In the genomic region with DNA sequence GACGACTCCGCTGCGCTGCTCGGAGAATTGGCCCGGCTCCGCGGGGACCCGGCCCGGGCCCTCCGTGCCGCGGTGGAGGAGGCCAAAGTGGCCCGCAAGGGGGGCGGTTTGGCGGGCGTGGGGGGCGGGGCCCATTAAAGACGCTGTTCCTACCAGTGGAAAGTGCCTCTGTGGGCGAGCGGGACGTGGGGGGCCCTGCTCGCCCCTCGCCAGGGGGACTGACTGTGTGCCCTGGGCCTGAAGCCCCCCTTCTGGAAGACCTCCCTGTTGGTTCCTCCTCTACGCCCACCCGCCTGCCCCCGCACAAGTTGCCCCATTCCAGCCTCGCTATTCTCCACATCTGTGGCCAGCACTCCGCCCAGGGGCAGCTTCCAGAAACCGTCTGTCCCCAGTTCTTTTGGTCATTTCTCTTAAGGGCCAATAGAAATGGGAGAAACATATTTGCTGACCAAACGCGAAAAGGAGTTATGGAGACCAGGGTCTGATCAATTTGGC, we compare ENCODE assay signal across 7 cellular contexts. TPM values are rescaled to one million over a fixed set of nuclear protein-coding genes. Genes with fewer than 3 reads are reported as not detected.
DNase-seq lines count a peak whose midpoint lies in the region; ATAC-seq, FAIRE-seq and TF ChIP-seq lines count a peak whose summit lies in the region.
"Had no signal": no experiment of that assay in that cellular context is flagged by ENCODE, and none has a peak within 500 bp of the region (broad histone marks: within the 10 kb centered on the region; RNA-seq: fewer than 3 reads in every experiment).

No MANE protein-coding gene starts in this region.

- POLR2A ChIA-PET in naive thymus-derived CD8-positive, alpha-beta T cell (lab: Charles Lee), result interaction anchor here (0.5 to 8.3 kb wide), 28 partner anchors 8 to 249 kb away, joined by 3 to 133 read pairs (median 6); partner anchors contain the start of genes ACAP1, CHRNB1, NLGN2 and PHF23

- peaks cover 13% of the 10 kb centered on the region for H3K4me1 Mint-ChIP-seq in astrocyte (ENCODE audit: low read depth, unreplicated experiment)
- peaks cover 22 to 51% (median 43%) of the 10 kb centered on the region in 4 donors for H3K4me1 Mint-ChIP-seq in naive thymus-derived CD8-positive, alpha-beta T cell

- H3K27me3 ChIP-seq in DOHH2 (ENCODE audit: control insufficient read depth, low read length), result peaks cover 35% of the 10 kb centered on the region
- peaks cover 27% of the 10 kb centered on the region for H3K27me3 ChIP-seq in astrocyte (ENCODE audit: insufficient read depth, low read length)

- FAIRE-seq in astrocyte (lab: Jason Lieb, UNC), result no peak
- FAIRE-seq: GM19239 had no signal

- ATAC-seq in naive thymus-derived CD8-positive, alpha-beta T cell, result no peak
- no peak for ATAC-seq in HG03095 (IDR thresholded peaks at IDR 0.05; ENCODE audit: unreplicated experiment)

- peak overlapping the region; percentile 94 for H3K4me3 Mint-ChIP-seq in astrocyte (ENCODE audit: unreplicated experiment)
- H3K4me3 Mint-ChIP-seq in naive thymus-derived CD8-positive, alpha-beta T cell, result peak overlapping the region; percentile 71 to 96 (median 84)

- H3K4me3 ChIP-seq in DOHH2 (ENCODE audit: low read length) (peak overlapping the region; percentile 23), astrocyte (ENCODE audit: insufficient read depth, low read depth, low read length) (no peak overlapping the region)

- H3K4me2 ChIP-seq in DOHH2 (ENCODE audit: low read length) (peak overlapping the region; percentile 94), astrocyte (ENCODE audit: low read length) (peak overlapping the region; percentile 84)

- H4K20me1 ChIP-seq in DOHH2 (ENCODE audit: control insufficient read depth, insufficient read depth, low read depth, low read length), result 0 out of 2 replicates have a peak, but pooled peaks cover 5% of the 10 kb centered on the region
- H4K20me1 ChIP-seq in astrocyte (ENCODE audit: insufficient read depth, low read length), result peaks cover 13% of the 10 kb centered on the region

- H3K9me3 ChIP-seq in DOHH2 (ENCODE audit: control insufficient read depth, insufficient read depth, low read length) (no peaks in the 10 kb centered on the region), astrocyte (ENCODE audit: insufficient read depth, low read depth, low read length) (no peaks in the 10 kb centered on the region)

- no peaks in the 10 kb centered on the region for H3K9me3 Mint-ChIP-seq in astrocyte (ENCODE audit: unreplicated experiment)
- no peaks in the 10 kb centered on the region for H3K9me3 Mint-ChIP-seq in naive thymus-derived CD8-positive, alpha-beta T cell

- H3K4me1 ChIP-seq in DOHH2 (ENCODE audit: control insufficient read depth, low read length) (peaks cover 51% of the 10 kb centered on the region), astrocyte (ENCODE audit: insufficient read depth, low read length) (peaks cover 27% of the 10 kb centered on the region)

- no peaks in the 10 kb centered on the region for H3F3A ChIP-seq in DOHH2 (ENCODE audit: control insufficient read depth, insufficient read depth)

- peaks cover 6% of the 10 kb centered on the region for H3K36me3 Mint-ChIP-seq in astrocyte (ENCODE audit: low read depth, unreplicated experiment)
- no peaks in the 10 kb centered on the region for H3K36me3 Mint-ChIP-seq in naive thymus-derived CD8-positive, alpha-beta T cell

- H3K9ac ChIP-seq in astrocyte (ENCODE audit: low read length), result no peak overlapping the region

- no peaks in the 10 kb centered on the region for H3K36me3 ChIP-seq in DOHH2 (ENCODE audit: control insufficient read depth, low read length)
- no peaks in the 10 kb centered on the region for H3K36me3 ChIP-seq in astrocyte (ENCODE audit: insufficient read depth, low read length)

- H3K27ac ChIP-seq in DOHH2 (ENCODE audit: low read depth, low read length) (no peak overlapping the region), astrocyte (ENCODE audit: low read depth, low read length) (no peak overlapping the region)

- no peak for DNase-seq in astrocyte (ENCODE audit: low read depth)
- DNase-seq in naive thymus-derived CD8-positive, alpha-beta T cell, result no peak
- DNase-seq in putamen (ENCODE audit: low spot score), result no peak
- no peak for DNase-seq in occipital lobe (lab: John Stamatoyannopoulos, UW)

- peak overlapping the region; percentile 68 for H2AFZ ChIP-seq in astrocyte (ENCODE audit: low read depth, low read length)

- TF ChIP-seq CTCF in DOHH2 (IDR thresholded peaks at IDR 0.05; ENCODE audit: low read depth, low read length, poor library complexity, severe bottlenecking), result no peak
- TF ChIP-seq CTCF in astrocyte (IDR thresholded peaks at IDR 0.05; ENCODE audit: insufficient read depth, low read depth, low read length), result no peak

- H3K9me2 ChIP-seq in DOHH2 (replicated peaks; ENCODE audit: control insufficient read depth, low read length), result no peaks in the 10 kb centered on the region

- peak overlapping the region; percentile 88 for H3K27ac Mint-ChIP-seq in astrocyte (ENCODE audit: unreplicated experiment)
- H3K27ac Mint-ChIP-seq in naive thymus-derived CD8-positive, alpha-beta T cell, result peak overlapping the region in 8 of 10 donors; percentile 22 to 98 (median 78)

- H3K27me3 Mint-ChIP-seq in astrocyte (ENCODE audit: low read depth, unreplicated experiment), result no peaks in the 10 kb centered on the region
- peaks cover 6 to 40% (median 19%) of the 10 kb centered on the region in 5 donors for H3K27me3 Mint-ChIP-seq in naive thymus-derived CD8-positive, alpha-beta T cell

- H3K79me2 ChIP-seq in DOHH2 (ENCODE audit: control insufficient read depth, low read length) (peaks cover 10% of the 10 kb centered on the region), astrocyte (ENCODE audit: insufficient read depth, low read length) (no peaks in the 10 kb centered on the region)

RNA-seq across cellular contexts. Expression of gene FGF11, which starts 1.9 kb away (rescaled TPM):
- total RNA-seq in astrocyte (22.4 and 30.7 TPM in 2 replicates), occipital lobe (18.2 TPM)
- 1 to 10 TPM; 2.4 to 3.0 TPM for total RNA-seq in naive thymus-derived CD8-positive, alpha-beta T cell
- polyA plus RNA-seq in naive thymus-derived CD8-positive, alpha-beta T cell, result under 1 TPM; 0.10 to 0.32 (median 0.22) TPM

RNA-seq across cellular contexts. Expression of gene TMEM102, which starts 2.2 kb away (rescaled TPM):
- total RNA-seq in astrocyte (10.7 and 11.8 TPM in 2 replicates), occipital lobe (3.7 TPM)
- 10 to 100 TPM; 12.2 to 12.8 TPM for total RNA-seq in naive thymus-derived CD8-positive, alpha-beta T cell
- polyA plus RNA-seq in naive thymus-derived CD8-positive, alpha-beta T cell, result 10 to 100 TPM in 2 of 3 donors, 1 to 10 TPM in 1; 9.8 to 19.1 (median 12.1) TPM

RNA-seq across cellular contexts. Expression of gene CHRNB1, which starts 7.4 kb away (rescaled TPM):
- total RNA-seq in astrocyte (9.7 and 11.7 TPM in 2 replicates), occipital lobe (17.2 TPM)
- 1 to 10 TPM; 5.4 to 7.3 TPM for total RNA-seq in naive thymus-derived CD8-positive, alpha-beta T cell
- polyA plus RNA-seq in naive thymus-derived CD8-positive, alpha-beta T cell, result 10 to 100 TPM; 18.1 to 24.5 (median 24.3) TPM

RNA-seq across cellular contexts. Expression of gene SPEM3, which starts 8.8 kb away (rescaled TPM):
- total RNA-seq in astrocyte (0.07 TPM in 1 of 2 replicates, not detected in the other), occipital lobe (not detected)
- total RNA-seq in naive thymus-derived CD8-positive, alpha-beta T cell, result not detected
- polyA plus RNA-seq in naive thymus-derived CD8-positive, alpha-beta T cell, result not detected

RNA-seq across cellular contexts. Expression of gene SPEM2, which starts 12.0 kb away (rescaled TPM):
- total RNA-seq in astrocyte (0.14 and 0.17 TPM in 2 replicates), occipital lobe (not detected)
- not detected for total RNA-seq in naive thymus-derived CD8-positive, alpha-beta T cell
- not detected for polyA plus RNA-seq in naive thymus-derived CD8-positive, alpha-beta T cell
